Comparison of ENCODE assay signal across 19 cellular contexts in the genomic region with DNA sequence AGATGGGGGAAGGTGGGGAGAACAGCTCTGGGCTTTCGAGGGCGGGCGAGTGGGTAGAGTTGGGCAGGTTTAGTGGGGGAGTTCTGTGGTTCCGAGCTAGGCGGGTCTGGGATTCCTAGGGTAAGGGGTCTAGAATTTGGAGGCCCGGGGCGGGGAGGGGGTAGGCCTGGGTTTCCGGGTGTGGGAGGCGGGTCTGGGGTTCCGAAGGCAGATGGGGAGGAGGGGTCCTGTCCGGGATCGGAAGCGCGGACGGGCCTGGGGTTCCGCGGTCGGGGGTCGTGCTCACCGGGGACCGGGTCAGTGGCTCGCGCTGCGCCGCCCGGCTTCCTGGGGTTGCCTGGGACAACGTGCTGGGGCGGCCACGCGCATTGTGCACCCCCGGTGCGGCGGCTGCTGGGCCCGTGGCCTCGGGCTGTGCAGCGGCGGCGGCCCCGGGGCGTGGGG. TPM values are rescaled to one million over a fixed set of nuclear protein-coding genes. Genes with fewer than 3 reads are reported as not detected.
DNase-seq lines count a peak whose midpoint lies in the region; ATAC-seq and TF ChIP-seq lines count a peak whose summit lies in the region.
"Had no signal": no experiment of that assay in that cellular context is flagged by ENCODE, and none has a peak within 500 bp of the region (broad histone marks: within the 10 kb centered on the region; RNA-seq: fewer than 3 reads in every experiment).

A gene (minus strand): TSS at position 431 of the 444 bp plus-strand sequence.

- TF ChIP-seq EP300 in esophagus muscularis mucosa (IDR thresholded peaks at IDR 0.05) = no peak

- no peak within 1 kb of the TSS for H3K27ac ChIP-seq in cardiac muscle cell
- no peak within 1 kb of the TSS for H3K27ac ChIP-seq in right atrium auricular region
- H3K27ac ChIP-seq in esophagus muscularis mucosa (replicated peaks in 1 of 4) = no peak within 1 kb of the TSS
- H3K27ac ChIP-seq in thoracic aorta = no peak within 1 kb of the TSS
- H3K27ac ChIP-seq: body of pancreas, pancreas, tibial artery had no signal

- H3K4me3 ChIP-seq in cardiac muscle cell (peak within 1 kb of the TSS; percentile 9), right atrium auricular region (peak within 1 kb of the TSS in 1 of 2 donors; percentile 27), esophagus muscularis mucosa (peak within 1 kb of the TSS; percentile 7 to 37 (median 21)), thoracic aorta (peak within 1 kb of the TSS; percentile 59)
- H3K4me3 ChIP-seq: body of pancreas, pancreas, tibial artery had no signal

- no peak for DNase-seq in cardiac muscle cell (ENCODE audit: low read depth in 1 of 2, low spot score in 1 of 2)
- no peak for DNase-seq in right atrium auricular region (ENCODE audit: low spot score)
- no peak for DNase-seq in esophagus muscularis mucosa (ENCODE audit: extremely low spot score)
- DNase-seq in natural killer cell = no peak
- no peak for DNase-seq in thoracic aorta (ENCODE audit: low spot score)
- DNase-seq in activated naive CD4-positive, alpha-beta T cell treated with anti-CD3 and anti-CD28 coated beads for 36 hours = no peak
- DNase-seq: activated CD4-positive, alpha-beta T cell treated with anti-CD3 and anti-CD28 coated beads, Interleukin-2, amount 50 U/mL, for 48 hours; body of pancreas; Calu3; effector memory CD4-positive, alpha-beta T cell; foreskin melanocyte; NCI-H1417; NCI-H524; RPMI8226; tibial artery had no signal

- H3K4me1 Mint-ChIP-seq in natural killer cell = no peaks in the 10 kb centered on the region
- H3K4me1 Mint-ChIP-seq in activated naive CD4-positive, alpha-beta T cell treated with anti-CD3 and anti-CD28 coated beads for 36 hours (ENCODE audit: low read depth) = peaks cover 2% of the 10 kb centered on the region

- H3K27ac Mint-ChIP-seq in natural killer cell = no peak within 1 kb of the TSS
- H3K27ac Mint-ChIP-seq in activated naive CD4-positive, alpha-beta T cell treated with anti-CD3 and anti-CD28 coated beads for 36 hours = no peak within 1 kb of the TSS

- H3K4me1 ChIP-seq in cardiac muscle cell (ENCODE audit: low read depth) (peaks cover 21% of the 10 kb centered on the region), right atrium auricular region (peaks cover 0 to 15% of the 10 kb centered on the region in 2 donors), esophagus muscularis mucosa (peaks cover 13 to 20% (median 14%) of the 10 kb centered on the region in 4 donors), thoracic aorta (ENCODE audit: control insufficient read depth in 1 of 2, low read depth in 2 of 2) (peaks cover 7 to 17% of the 10 kb centered on the region in 2 donors)
- H3K4me1 ChIP-seq: pancreas had no signal

- TF ChIP-seq POLR2A in esophagus muscularis mucosa (IDR thresholded peaks at IDR 0.05; ENCODE audit: low read depth) = no peak

- intact Hi-C loops in esophagus muscularis mucosa (cut with DNase I) = no loop called here
- intact Hi-C loops in natural killer cell (cut with micrococcal nuclease) = no loop called here
- intact Hi-C loops in activated naive CD4-positive, alpha-beta T cell treated with anti-CD3 and anti-CD28 coated beads for 36 hours (cut with micrococcal nuclease) = no loop called here

- TF ChIP-seq CTCF in cardiac muscle cell (IDR thresholded peaks at IDR 0.05; ENCODE audit: low read depth, low read length) (no peak), right atrium auricular region (IDR thresholded peaks at IDR 0.05) (no peak), esophagus muscularis mucosa (IDR thresholded peaks at IDR 0.05) (no peak), natural killer cell (IDR thresholded peaks at IDR 0.05) (no peak), thoracic aorta (IDR thresholded peaks at IDR 0.05) (no peak)

- no peaks in the 10 kb centered on the region for H3K36me3 ChIP-seq in cardiac muscle cell
- no peaks in the 10 kb centered on the region for H3K36me3 ChIP-seq in right atrium auricular region
- no peaks in the 10 kb centered on the region for H3K36me3 ChIP-seq in esophagus muscularis mucosa
- H3K36me3 ChIP-seq in thoracic aorta = no peaks in the 10 kb centered on the region
- H3K36me3 ChIP-seq: pancreas, tibial artery had no signal

- H3K9me3 ChIP-seq in cardiac muscle cell (ENCODE audit: low read depth) = no peaks in the 10 kb centered on the region
- H3K9me3 ChIP-seq in right atrium auricular region = peaks cover 0 to 10% of the 10 kb centered on the region in 2 donors
- peaks cover 0 to 16% (median 13%) of the 10 kb centered on the region in 4 donors for H3K9me3 ChIP-seq in esophagus muscularis mucosa
- peaks cover 4% of the 10 kb centered on the region for H3K9me3 ChIP-seq in thoracic aorta
- H3K9me3 ChIP-seq: body of pancreas, pancreas had no signal

- CTCF ChIA-PET in activated naive CD4-positive, alpha-beta T cell treated with anti-CD3 and anti-CD28 coated beads for 36 hours (lab: Charles Lee) = no interaction called here

- peaks cover 0 to 3% of the 10 kb centered on the region in 2 donors for H3K27me3 Mint-ChIP-seq in natural killer cell (ENCODE audit: low read depth in 2 of 2)
- H3K27me3 Mint-ChIP-seq in activated naive CD4-positive, alpha-beta T cell treated with anti-CD3 and anti-CD28 coated beads for 36 hours (ENCODE audit: low read depth) = peaks cover 31% of the 10 kb centered on the region

- 40% methylated on average over 18 of the region's 40 CpGs for WGBS in esophagus muscularis mucosa

- H3K4me3 Mint-ChIP-seq in natural killer cell = peak within 1 kb of the TSS; percentile 55
- no peak within 1 kb of the TSS for H3K4me3 Mint-ChIP-seq in activated naive CD4-positive, alpha-beta T cell treated with anti-CD3 and anti-CD28 coated beads for 36 hours

- H3K9me3 Mint-ChIP-seq in natural killer cell = peaks cover 0 to 2% of the 10 kb centered on the region in 2 donors
- peaks cover 5% of the 10 kb centered on the region for H3K9me3 Mint-ChIP-seq in activated naive CD4-positive, alpha-beta T cell treated with anti-CD3 and anti-CD28 coated beads for 36 hours

- H3K27me3 ChIP-seq in cardiac muscle cell = peaks cover 12% of the 10 kb centered on the region
- H3K27me3 ChIP-seq in right atrium auricular region = peaks cover 10 to 13% of the 10 kb centered on the region in 2 donors
- H3K27me3 ChIP-seq in esophagus muscularis mucosa = peaks cover 0 to 89% (median 19%) of the 10 kb centered on the region in 4 donors
- H3K27me3 ChIP-seq in thoracic aorta (replicated peaks; ENCODE audit: insufficient read depth) = no peaks in the 10 kb centered on the region

- ATAC-seq in natural killer cell (peak in 1 of 3 donors; percentile 27), thoracic aorta (ENCODE audit: insufficient number of reproducible peaks, low FRiP score, low read depth) (no peak), HG02852 (IDR thresholded peaks at IDR 0.05; ENCODE audit: unreplicated experiment) (no peak), HG02938 (IDR thresholded peaks at IDR 0.05; ENCODE audit: unreplicated experiment) (no peak)
- ATAC-seq: body of pancreas, left lobe of liver, pancreas had no signal

- no peaks in the 10 kb centered on the region for H3K36me3 Mint-ChIP-seq in natural killer cell
- no peaks in the 10 kb centered on the region for H3K36me3 Mint-ChIP-seq in activated naive CD4-positive, alpha-beta T cell treated with anti-CD3 and anti-CD28 coated beads for 36 hours (ENCODE audit: low read depth)

RNA-seq across cellular contexts. Expression of the gene that starts here (rescaled TPM):
- not detected in 2 replicates for total RNA-seq in cardiac muscle cell
- polyA plus RNA-seq in cardiac muscle cell = not detected in 2 replicates
- not detected for total RNA-seq in right atrium auricular region
- not detected for total RNA-seq in esophagus muscularis mucosa
- total RNA-seq in natural killer cell = not detected
- not detected for total RNA-seq in thoracic aorta
- not detected for total RNA-seq in activated naive CD4-positive, alpha-beta T cell treated with anti-CD3 and anti-CD28 coated beads for 36 hours
- total RNA-seq: body of pancreas, Calu3, left lobe of liver, pancreas had no signal
- polyA plus RNA-seq: pancreas had no signal
